ENCODE assay signal across 12 cellular contexts in the genomic region with DNA sequence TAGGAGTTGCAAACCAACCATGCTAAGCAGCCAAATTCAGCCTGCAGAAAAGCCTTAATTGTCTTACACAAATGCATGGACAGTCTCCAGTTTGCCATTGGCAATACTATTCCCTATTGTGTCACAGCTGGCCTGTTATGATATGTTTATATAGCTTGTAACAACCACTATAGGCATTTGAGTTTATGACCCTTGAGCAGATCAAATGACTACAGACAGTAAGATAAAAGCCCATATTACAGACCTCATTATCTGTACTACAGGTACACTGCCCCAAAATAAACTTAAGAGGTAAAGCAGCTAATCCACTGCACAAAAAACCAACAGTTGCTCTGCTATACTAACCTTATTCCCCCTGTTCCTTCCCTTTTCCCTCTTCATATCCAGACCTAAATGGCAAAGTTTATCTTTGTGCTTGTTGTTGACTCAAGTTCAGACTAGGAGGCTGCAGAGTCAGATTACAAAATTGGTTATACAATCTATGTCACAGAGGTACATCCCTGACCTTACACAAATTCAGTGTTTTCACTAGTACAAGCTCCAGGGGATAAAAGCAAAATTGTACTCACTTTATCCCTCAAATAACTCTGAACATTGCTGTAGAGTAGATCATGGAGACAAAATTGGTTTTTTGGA.
"Had no signal": no experiment of that assay in that cellular context is flagged by ENCODE, and none has a peak within 500 bp of the region (broad histone marks: within the 10 kb centered on the region; RNA-seq: fewer than 3 reads in every experiment).

No MANE protein-coding gene starts in this region.

- ATAC-seq: activated CD4-positive, alpha-beta T cell treated with anti-CD3 and anti-CD28 coated beads for 36 hours; activated CD8-positive, alpha-beta memory T cell treated with anti-CD3 and anti-CD28 coated beads, Interleukin-2, amount 10 ng/mL, durations not matched to agents 7 days and 5 days had no signal

- DNase-seq: activated CD4-positive, alpha-beta memory T cell treated with anti-CD3 and anti-CD28 coated beads, Interleukin-2, amount 10 ng/mL, durations not matched to agents 7 days and 5 days; activated CD4-positive, alpha-beta T cell treated with anti-CD3 and anti-CD28 coated beads for 36 hours; activated CD8-positive, alpha-beta memory T cell treated with anti-CD3 and anti-CD28 coated beads, Interleukin-2, amount 10 ng/mL, durations not matched to agents 7 days and 5 days; activated naive CD4-positive, alpha-beta T cell treated with Interleukin-2 at 50 U/mL for 16 hours; activated naive CD8-positive, alpha-beta T cell treated with anti-CD3 and anti-CD28 coated beads, Interleukin-2, amount 10 ng/mL, durations not matched to agents 7 days and 5 days; activated T-cell treated with anti-CD3 and anti-CD28 coated beads, Interleukin-2, amount 50 U/mL, for 24 hours; body of pancreas; dermis blood vessel endothelial cell; effector memory CD4-positive, alpha-beta T cell; esophagus squamous epithelium; nephron progenitor cell; occipital lobe had no signal
